18 cellular contexts compared by ENCODE assay signal in the genomic region with DNA sequence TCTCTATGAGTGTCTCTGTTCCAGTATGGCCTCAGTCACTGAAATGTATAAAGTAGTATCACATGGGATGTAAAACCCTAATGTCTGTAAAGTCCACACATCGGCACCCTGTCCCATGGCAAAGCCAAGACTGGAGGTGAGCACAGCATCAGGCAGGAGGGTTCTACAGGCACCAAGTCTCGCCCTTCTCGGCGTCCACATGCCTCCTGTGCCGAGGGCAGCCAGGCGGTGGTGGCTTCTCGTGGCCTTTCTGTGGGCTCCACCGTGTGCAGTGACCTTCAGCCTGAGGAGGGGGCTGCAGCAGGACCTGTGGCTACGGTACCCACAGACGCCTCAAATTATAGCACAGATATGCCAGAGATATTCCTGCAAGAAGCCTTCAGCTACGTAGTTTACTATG.
"Had no signal": no experiment of that assay in that cellular context is flagged by ENCODE, and none has a peak within 500 bp of the region (broad histone marks: within the 10 kb centered on the region; RNA-seq: fewer than 3 reads in every experiment).

No MANE protein-coding gene starts in this region.

- H3K27me3 Mint-ChIP-seq: naive thymus-derived CD4-positive, alpha-beta T cell had no signal

- H3K27ac Mint-ChIP-seq: activated naive CD4-positive, alpha-beta T cell treated with anti-CD3 and anti-CD28 coated beads, Interleukin-2, amount 50 U/mL, for 72 hours; naive thymus-derived CD4-positive, alpha-beta T cell; progenitor cell of endocrine pancreas had no signal

- H3K27ac ChIP-seq: foreskin keratinocyte had no signal

- H3K9me3 Mint-ChIP-seq: activated naive CD4-positive, alpha-beta T cell treated with anti-CD3 and anti-CD28 coated beads, Interleukin-2, amount 50 U/mL, for 72 hours; activated T-cell treated with anti-CD3 and anti-CD28 coated beads, Interleukin-2, amount 50 U/mL, for 4 hours had no signal

- H3K4me1 ChIP-seq: foreskin keratinocyte had no signal

- DNase-seq: activated CD4-positive, CD25-positive, alpha-beta regulatory T cell treated with anti-CD3 and anti-CD28 coated beads, Interleukin-2, amount 50 U/mL, for 72 hours; activated gamma-delta T cell; activated T-cell treated with anti-CD3 and anti-CD28 coated beads, Interleukin-2, amount 50 U/mL, for 4 hours; caudate nucleus; cortex of kidney; effector CD8-positive, alpha-beta T cell; foreskin keratinocyte; mucosa of descending colon; naive thymus-derived CD4-positive, alpha-beta T cell; small intestine; stimulated activated CD4-positive, alpha-beta T cell treated with anti-CD3 and anti-CD28 coated beads, Interleukin-4, amount 100 ng/mL, for 4 hours; stimulated activated naive CD4-positive, alpha-beta T cell treated with Interleukin-2 at 50 U/mL for 16 hours; T-helper 1 cell; T1000 had no signal

- H3K4me3 Mint-ChIP-seq: activated T-cell treated with anti-CD3 and anti-CD28 coated beads, Interleukin-2, amount 50 U/mL, for 4 hours; naive thymus-derived CD4-positive, alpha-beta T cell had no signal

- H3K27me3 ChIP-seq: foreskin keratinocyte had no signal

- ATAC-seq: activated naive CD4-positive, alpha-beta T cell treated with anti-CD3 and anti-CD28 coated beads, Interleukin-2, amount 50 U/mL, for 72 hours; activated T-cell treated with anti-CD3 and anti-CD28 coated beads, Interleukin-2, amount 50 U/mL, for 4 hours; foreskin keratinocyte; mucosa of descending colon; naive thymus-derived CD4-positive, alpha-beta T cell; right cardiac atrium; SK-N-SH treated with all-trans-retinoic acid at 6 μM for 48 hours had no signal

- H3K4me3 ChIP-seq: mucosa of descending colon had no signal

- H3K9me3 ChIP-seq: mucosa of descending colon had no signal
